Comparison of ENCODE assay signal across 18 cellular contexts in genomic region chr4:89119836-89120235, GRCh38.
"Had no signal": no experiment of that assay in that cellular context is flagged by ENCODE, and none has a peak within 500 bp of the region (broad histone marks: within the 10 kb centered on the region; RNA-seq: fewer than 3 reads in every experiment).

No MANE protein-coding gene starts in this region.

- H3K36me3 Mint-ChIP-seq: natural killer cell treated with Interleukin-12 subunit alpha and Interleukin-12 subunit beta and Interleukin-15 and Interleukin-18, amount 100 ng/mL, for 72 hours had no signal

- FAIRE-seq: small intestine had no signal

- ATAC-seq: activated CD8-positive, alpha-beta T cell treated with anti-CD3 and anti-CD28 coated beads, Interleukin-2, amount 10 ng/mL, durations not matched to agents 7 days and 5 days; natural killer cell treated with Interleukin-12 subunit alpha and Interleukin-12 subunit beta and Interleukin-15 and Interleukin-18, amount 100 ng/mL, for 72 hours; right cardiac atrium; stimulated activated naive CD8-positive, alpha-beta T cell treated with anti-CD3 and anti-CD28 coated beads, Interleukin-15, Interleukin-2, amounts not matched to agents 100 U/mL and 50 U/mL, for 24 hours had no signal

- H3K27me3 Mint-ChIP-seq: activated CD4-positive, alpha-beta T cell treated with anti-CD3 and anti-CD28 coated beads, Interleukin-2, amount 10 ng/mL, durations not matched to agents 24 days and 14 days; activated naive CD8-positive, alpha-beta T cell; brain; natural killer cell treated with Interleukin-12 subunit alpha and Interleukin-12 subunit beta and Interleukin-15 and Interleukin-18, amount 100 ng/mL, for 72 hours; type B pancreatic cell had no signal

- H3K4me3 Mint-ChIP-seq: activated CD4-positive, alpha-beta T cell treated with anti-CD3 and anti-CD28 coated beads, Interleukin-2, amount 10 ng/mL, durations not matched to agents 24 days and 14 days; activated CD8-positive, alpha-beta T cell treated with anti-CD3 and anti-CD28 coated beads, Interleukin-2, amount 10 ng/mL, durations not matched to agents 7 days and 5 days; activated naive CD8-positive, alpha-beta T cell; brain; natural killer cell treated with Interleukin-12 subunit alpha and Interleukin-12 subunit beta and Interleukin-15 and Interleukin-18, amount 100 ng/mL, for 72 hours; T-helper 2 cell treated with Interferon-gamma antibody and Interleukin-4, amounts not matched to agents 5 μg/mL and 100 μg/mL, for 36 hours; type B pancreatic cell had no signal

- DNase-seq: activated CD4-positive, alpha-beta T cell treated with anti-CD3 and anti-CD28 coated beads, Interleukin-2, amount 10 ng/mL, durations not matched to agents 24 days and 14 days; activated CD4-positive, CD25-positive, alpha-beta regulatory T cell; activated CD8-positive, alpha-beta memory T cell treated with anti-CD3 and anti-CD28 coated beads, Interleukin-2, amount 50 U/mL, for 4 hours; activated CD8-positive, alpha-beta T cell treated with anti-CD3 and anti-CD28 coated beads, Interleukin-2, amount 10 ng/mL, durations not matched to agents 7 days and 5 days; activated gamma-delta T cell; activated T-cell treated with anti-CD3 and anti-CD28 coated beads, Interleukin-2, amount 50 U/mL, for 48 hours; amygdala; dermis blood vessel endothelial cell; hippocampal formation; kidney glomerular epithelial cell; right cardiac atrium; small intestine; stimulated activated naive CD8-positive, alpha-beta T cell treated with anti-CD3 and anti-CD28 coated beads, Interleukin-15, Interleukin-2, amounts not matched to agents 100 U/mL and 50 U/mL, for 24 hours had no signal

- H3K4me1 Mint-ChIP-seq: activated CD4-positive, alpha-beta T cell treated with anti-CD3 and anti-CD28 coated beads, Interleukin-2, amount 10 ng/mL, durations not matched to agents 24 days and 14 days had no signal

- H3K27ac Mint-ChIP-seq: activated CD4-positive, alpha-beta T cell treated with anti-CD3 and anti-CD28 coated beads, Interleukin-2, amount 10 ng/mL, durations not matched to agents 24 days and 14 days; activated CD8-positive, alpha-beta T cell treated with anti-CD3 and anti-CD28 coated beads, Interleukin-2, amount 10 ng/mL, durations not matched to agents 7 days and 5 days; activated naive CD8-positive, alpha-beta T cell; brain; natural killer cell treated with Interleukin-12 subunit alpha and Interleukin-12 subunit beta and Interleukin-15 and Interleukin-18, amount 100 ng/mL, for 72 hours; T-helper 2 cell treated with Interferon-gamma antibody and Interleukin-4, amounts not matched to agents 5 μg/mL and 100 μg/mL, for 36 hours; type B pancreatic cell had no signal

- H3K9me3 Mint-ChIP-seq: activated CD4-positive, alpha-beta T cell treated with anti-CD3 and anti-CD28 coated beads, Interleukin-2, amount 10 ng/mL, durations not matched to agents 24 days and 14 days; natural killer cell treated with Interleukin-12 subunit alpha and Interleukin-12 subunit beta and Interleukin-15 and Interleukin-18, amount 100 ng/mL, for 72 hours; T-helper 2 cell treated with Interferon-gamma antibody and Interleukin-4, amounts not matched to agents 5 μg/mL and 100 μg/mL, for 36 hours had no signal
